Comparison of ENCODE assay signal across 8 cellular contexts in the genomic region with DNA sequence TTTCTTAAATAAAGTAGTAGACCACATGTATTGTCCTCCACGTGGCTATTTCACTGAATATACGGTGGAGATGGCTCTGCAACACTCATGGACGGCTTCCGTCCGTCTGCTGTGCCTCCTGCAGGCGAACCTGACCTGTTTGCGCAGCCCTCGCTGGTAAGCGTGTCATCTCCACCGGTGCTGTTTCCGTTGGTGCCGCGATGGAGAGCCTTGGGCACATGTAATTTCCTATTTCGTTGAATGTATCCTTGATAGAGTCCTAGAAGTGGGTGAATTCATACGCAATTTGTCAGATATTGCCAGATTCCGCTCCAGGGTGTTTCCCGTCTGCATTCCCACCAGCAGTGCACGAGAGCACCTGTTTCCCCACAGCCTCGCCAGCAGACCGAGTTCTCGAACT. TPM values are rescaled to one million over a fixed set of nuclear protein-coding genes. Genes with fewer than 3 reads are reported as not detected.
"Had no signal": no experiment of that assay in that cellular context is flagged by ENCODE, and none has a peak within 500 bp of the region (broad histone marks: within the 10 kb centered on the region; RNA-seq: fewer than 3 reads in every experiment).

No MANE protein-coding gene starts in this region.

- ATAC-seq: GM23338, HepG2 had no signal

- H3K9me3 Mint-ChIP-seq: GM23338, H9 had no signal

- H3K4me3 Mint-ChIP-seq: GM23338, H9, IgD-negative memory B cell had no signal

- H3K4me1 Mint-ChIP-seq: IgD-negative memory B cell had no signal

- H3K4me2 ChIP-seq: GM23338 had no signal

- DNase-seq: H9, HCEC 1CT had no signal

- H3K4me3 ChIP-seq: GM23338 had no signal

- H2AFZ ChIP-seq: GM23338 had no signal

- H3K27ac ChIP-seq: HL-60 had no signal

- H3K27ac Mint-ChIP-seq: GM23338, IgD-negative memory B cell had no signal

RNA-seq across cellular contexts. Expression of gene HTT-AS, which starts 48.5 kb away (rescaled TPM):
- total RNA-seq: GM23338, H1, H9, HepG2, HT1080 had no signal
- polyA plus RNA-seq: GM23338, H1, HepG2, IgD-negative memory B cell had no signal
